Comparison of ENCODE assay signal across 8 cellular contexts in the genomic region with DNA sequence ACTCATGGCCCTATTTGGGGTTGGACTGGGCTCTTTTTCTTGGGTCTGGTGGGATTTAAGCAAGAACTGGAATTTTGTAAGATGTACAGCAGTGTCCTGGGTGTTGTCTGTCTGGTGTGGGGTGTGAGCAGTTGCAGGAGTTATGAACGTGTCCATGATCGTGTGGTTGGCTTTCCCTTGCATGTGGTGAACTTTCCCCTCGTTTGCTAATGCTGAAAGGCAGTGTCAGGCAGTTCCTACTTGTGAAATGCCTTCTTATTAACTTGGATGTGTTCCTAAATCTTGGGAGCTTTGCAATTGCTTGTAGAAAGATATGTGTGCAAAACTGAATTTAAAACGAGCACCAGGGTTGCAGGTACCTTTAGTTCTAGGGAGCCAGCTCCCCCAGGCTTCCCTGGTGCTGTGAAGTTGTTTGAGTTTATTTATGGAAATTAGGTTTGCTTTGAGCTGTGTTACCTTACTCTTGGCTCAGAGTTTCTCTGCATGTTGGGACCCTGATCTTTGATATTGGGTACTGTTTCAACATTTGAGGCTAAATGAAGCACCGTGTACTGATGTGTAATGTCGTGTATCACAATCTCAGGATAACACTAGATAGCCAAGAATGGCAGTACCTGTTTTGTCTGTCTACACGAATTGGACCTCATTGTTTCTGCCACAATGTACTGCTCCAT. TPM values are rescaled to one million over a fixed set of nuclear protein-coding genes. Genes with fewer than 3 reads are reported as not detected.
A peak's percentile ranks its signal among the peaks of the same experiment; 100 is the strongest.
DNase-seq lines count a peak whose midpoint lies in the region; ATAC-seq and TF ChIP-seq lines count a peak whose summit lies in the region.

No MANE protein-coding gene starts in this region.

- H3K4me1 Mint-ChIP-seq in Caco-2 (ENCODE audit: low read depth, unreplicated experiment) = peaks cover 3% of the 10 kb centered on the region

- CTCF ChIA-PET in Caco-2 (lab: Charles Lee) = no interaction called here

- H3K9me3 Mint-ChIP-seq in Caco-2 (ENCODE audit: unreplicated experiment) = peaks cover 7% of the 10 kb centered on the region

- DNase-seq in Caco-2 (peak in 1 of 2 experiments; percentile 2), choroid plexus epithelial cell (ENCODE audit: low read depth) (peak; percentile 56), MV-4-11 (lab: John Stamatoyannopoulos, UW) (no peak), AG08396 (ENCODE audit: low spot score) (no peak), UCSD-AML1 (lab: John Stamatoyannopoulos, UW; ENCODE audit: unreplicated experiment) (no peak)

- TF ChIP-seq CTCF in Caco-2 (IDR thresholded peaks at IDR 0.05; ENCODE audit: insufficient read depth in 1 of 2, low read depth in 1 of 2, low read length in 1 of 2, severe bottlenecking in 1 of 2, unreplicated experiment in 1 of 2) (no peak), choroid plexus epithelial cell (conservative IDR thresholded peaks at IDR 0.05; ENCODE audit: low read depth, low read length) (no peak)

- peak overlapping the region; percentile 92 for H3K27ac Mint-ChIP-seq in Caco-2 (ENCODE audit: unreplicated experiment)

- H3K27me3 ChIP-seq in Caco-2 (replicated peaks; ENCODE audit: control insufficient read depth, insufficient read depth, low read length) = no peaks in the 10 kb centered on the region

- H3K4me3 Mint-ChIP-seq in Caco-2 (ENCODE audit: unreplicated experiment) = peak overlapping the region; percentile 79

- peaks cover 8% of the 10 kb centered on the region for H3K36me3 Mint-ChIP-seq in Caco-2 (ENCODE audit: insufficient read depth, unreplicated experiment)

- TSS peak; percentile 77 for BruUV-seq in Caco-2 (replicated peaks; lab: Mats Ljungman, UMichigan)

- peaks cover 5% of the 10 kb centered on the region for H3K27me3 Mint-ChIP-seq in Caco-2 (ENCODE audit: insufficient read depth, unreplicated experiment)

- ATAC-seq in GM18519 (IDR thresholded peaks at IDR 0.05; ENCODE audit: low FRiP score, unreplicated experiment) = no peak

- H3K9me3 ChIP-seq in Caco-2 = no peaks in the 10 kb centered on the region
- no peaks in the 10 kb centered on the region for H3K9me3 ChIP-seq in KOPT-K1 (ENCODE audit: insufficient read depth, low read length, poor library complexity, severe bottlenecking)
- H3K9me3 ChIP-seq in mesodermal cell (ENCODE audit: control insufficient read depth, low read length) = no peaks in the 10 kb centered on the region

- peak overlapping the region; percentile 73 for H3K27ac ChIP-seq in KOPT-K1 (ENCODE audit: low read depth, low read length, poor library complexity, severe bottlenecking)
- no peak overlapping the region for H3K27ac ChIP-seq in mesodermal cell (ENCODE audit: low read depth, low read length, severe bottlenecking)

- H3K4me1 ChIP-seq in Caco-2 = peaks cover 8% of the 10 kb centered on the region; the same call in 1 of the 2 replicates
- no peaks in the 10 kb centered on the region for H3K4me1 ChIP-seq in mesodermal cell (ENCODE audit: control insufficient read depth, insufficient read depth, low read length, poor library complexity, severe bottlenecking)

- POLR2A ChIA-PET in Caco-2 (lab: Charles Lee) = no interaction called here

- 39 to 47% methylated on average over 3 to 7 of the region's 7 CpGs for WGBS in mesodermal cell (ENCODE audit: insufficient coverage in 2 of 2), 2 experiments

- H3K36me3 ChIP-seq in Caco-2 (ENCODE audit: control insufficient read depth, insufficient read depth, low read length) (no peaks in the 10 kb centered on the region), KOPT-K1 (ENCODE audit: insufficient read depth, low read length) (peaks cover 4% of the 10 kb centered on the region; the same call in 1 of the 2 replicates), mesodermal cell (ENCODE audit: control insufficient read depth, insufficient read depth, low read length) (peaks cover 3% of the 10 kb centered on the region)

- intact Hi-C loops in Caco-2 (cut with micrococcal nuclease; ENCODE audit: unreplicated experiment) = loop anchor here (5.0 kb wide), 1 partner anchor 93 kb away; no protein-coding TSS in a partner anchor

- H3K4me3 ChIP-seq in Caco-2 (ENCODE audit: low read depth, low read length) (peak overlapping the region; percentile 83), choroid plexus epithelial cell (ENCODE audit: low read depth, low read length) (peak overlapping the region; percentile 85), mesodermal cell (ENCODE audit: extremely low read depth, insufficient read depth, low read length, poor library complexity, severe bottlenecking) (peak overlapping the region; percentile 97)

RNA-seq across cellular contexts. Expression of a gene that starts 35.8 kb away (rescaled TPM):
- 147 and 155 TPM in 2 replicates for total RNA-seq in Caco-2 (2022)
- 147 TPM for polyA plus RNA-seq in mesodermal cell (2013, experiment 1 of 2)
- 147 TPM for polyA plus RNA-seq in mesodermal cell (2013, experiment 2 of 2)
